ENCODE assay signal across 1 cellular context in the genomic region with DNA sequence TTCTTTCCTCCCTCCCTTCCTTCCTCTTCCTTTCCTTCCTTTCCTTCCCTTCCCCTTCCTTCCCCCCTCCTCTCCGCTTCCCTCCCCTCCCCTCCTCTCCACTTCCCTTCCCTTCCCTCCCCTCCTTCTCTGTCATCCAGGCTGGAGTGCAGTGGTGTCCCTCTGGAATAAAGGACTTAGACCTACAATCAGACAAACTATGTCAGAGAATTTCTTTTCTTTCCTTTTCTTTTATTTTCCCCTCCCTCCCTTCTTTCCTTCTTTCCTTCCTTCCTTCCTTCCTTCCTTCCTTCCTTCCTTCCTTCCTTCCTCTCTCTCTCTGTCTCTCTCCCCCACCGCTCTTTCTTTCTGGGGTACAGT.
TF ChIP-seq lines count a peak whose summit lies in the region.

No MANE protein-coding gene starts in this region.

TF ChIP-seq in H1, 55 proteins besides CTCF, POLR2A, EP300 and RAD21 (continued from another document):
- TF ChIP-seq, protein P1, sequence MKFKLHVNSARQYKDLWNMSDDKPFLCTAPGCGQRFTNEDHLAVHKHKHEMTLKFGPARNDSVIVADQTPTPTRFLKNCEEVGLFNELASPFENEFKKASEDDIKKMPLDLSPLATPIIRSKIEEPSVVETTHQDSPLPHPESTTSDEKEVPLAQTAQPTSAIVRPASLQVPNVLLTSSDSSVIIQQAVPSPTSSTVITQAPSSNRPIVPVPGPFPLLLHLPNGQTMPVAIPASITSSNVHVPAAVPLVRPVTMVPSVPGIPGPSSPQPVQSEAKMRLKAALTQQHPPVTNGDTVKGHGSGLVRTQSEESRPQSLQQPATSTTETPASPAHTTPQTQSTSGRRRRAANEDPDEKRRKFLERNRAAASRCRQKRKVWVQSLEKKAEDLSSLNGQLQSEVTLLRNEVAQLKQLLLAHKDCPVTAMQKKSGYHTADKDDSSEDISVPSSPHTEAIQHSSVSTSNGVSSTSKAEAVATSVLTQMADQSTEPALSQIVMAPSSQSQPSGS (IDR thresholded peaks at IDR 0.05; ENCODE audit: low read length), result no peak
- TF ChIP-seq, protein P2, sequence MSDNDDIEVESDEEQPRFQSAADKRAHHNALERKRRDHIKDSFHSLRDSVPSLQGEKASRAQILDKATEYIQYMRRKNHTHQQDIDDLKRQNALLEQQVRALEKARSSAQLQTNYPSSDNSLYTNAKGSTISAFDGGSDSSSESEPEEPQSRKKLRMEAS (IDR thresholded peaks at IDR 0.05), result no peak
- TF ChIP-seq KDM4A (IDR thresholded peaks at IDR 0.05; ENCODE audit: low read depth, low read length, severe bottlenecking) (no peak), SIRT6 (IDR thresholded peaks at IDR 0.05; ENCODE audit: low read length) (no peak), MAFK (IDR thresholded peaks at IDR 0.05; ENCODE audit: low read depth, low read length) (no peak), GABPA (IDR thresholded peaks at IDR 0.05; ENCODE audit: borderline replicate concordance, insufficient read depth, low read length) (no peak), TCF12 (IDR thresholded peaks at IDR 0.05; ENCODE audit: low read depth, low read length) (no peak), RNF2 (IDR thresholded peaks at IDR 0.05; ENCODE audit: borderline replicate concordance, low read depth, low read length, missing control alignments, poor library complexity, severe bottlenecking) (no peak), ZNF274 (IDR thresholded peaks at IDR 0.05; ENCODE audit: borderline replicate concordance, extremely low read depth, low read length) (no peak)
- TF ChIP-seq, protein P3, sequence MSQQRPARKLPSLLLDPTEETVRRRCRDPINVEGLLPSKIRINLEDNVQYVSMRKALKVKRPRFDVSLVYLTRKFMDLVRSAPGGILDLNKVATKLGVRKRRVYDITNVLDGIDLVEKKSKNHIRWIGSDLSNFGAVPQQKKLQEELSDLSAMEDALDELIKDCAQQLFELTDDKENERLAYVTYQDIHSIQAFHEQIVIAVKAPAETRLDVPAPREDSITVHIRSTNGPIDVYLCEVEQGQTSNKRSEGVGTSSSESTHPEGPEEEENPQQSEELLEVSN (IDR thresholded peaks at IDR 0.05), result no peak
